In genomic region chr3:86087160-86087871, GRCh38 we compare ENCODE assay signal across 23 cellular contexts.
A peak's percentile ranks its signal among the peaks of the same experiment; 100 is the strongest.
DNase-seq lines count a peak whose midpoint lies in the region; ATAC-seq and TF ChIP-seq lines count a peak whose summit lies in the region.
"Had no signal": no experiment of that assay in that cellular context is flagged by ENCODE, and none has a peak within 500 bp of the region (broad histone marks: within the 10 kb centered on the region; RNA-seq: fewer than 3 reads in every experiment).

No MANE protein-coding gene starts in this region.

- POLR2A ChIA-PET in WTC11 (lab: Charles Lee), result no interaction called here

- TF ChIP-seq CTCF in SU-DHL-6 (IDR thresholded peaks at IDR 0.05; ENCODE audit: insufficient read depth, low read length, poor library complexity, severe bottlenecking), result no peak
- no peak for TF ChIP-seq CTCF in neural progenitor cell (IDR thresholded peaks at IDR 0.05)
- TF ChIP-seq CTCF in retinal pigment epithelial cell (conservative IDR thresholded peaks at IDR 0.05; ENCODE audit: low read depth, low read length), result no peak
- no peak for TF ChIP-seq CTCF in WTC11 (IDR thresholded peaks at IDR 0.05)

- H3K27ac Mint-ChIP-seq in neural progenitor cell, result peak overlapping the region; percentile 4
- no peak overlapping the region for H3K27ac Mint-ChIP-seq in WTC11
- H3K27ac Mint-ChIP-seq: CD14-positive monocyte; CD4-positive, alpha-beta T cell; CD8-positive, alpha-beta memory T cell had no signal

- H3K4me2 ChIP-seq in SU-DHL-6 (ENCODE audit: low read depth, low read length, poor library complexity, severe bottlenecking) (no peak overlapping the region), neural progenitor cell (no peak overlapping the region)
- H3K4me2 ChIP-seq: A549; BLaER1 treated with 17β-estradiol and CSF1 and Interleukin-3, amounts not matched to agents 10 nM and 100 nM had no signal

- H3K36me3 Mint-ChIP-seq in neural progenitor cell (peaks cover 2% of the 10 kb centered on the region), WTC11 (peaks cover 37% of the 10 kb centered on the region)
- H3K36me3 Mint-ChIP-seq: CD14-positive monocyte; CD8-positive, alpha-beta memory T cell had no signal

- peak; percentile 91 for ATAC-seq in left colon
- no peak for ATAC-seq in GM21528 (IDR thresholded peaks at IDR 0.05; ENCODE audit: low FRiP score, unreplicated experiment)
- ATAC-seq in activated CD4-positive, CD25-positive, alpha-beta regulatory T cell treated with anti-CD3 and anti-CD28 coated beads, Interleukin-2, amount 50 U/mL, for 24 hours, result no peak
- no peak for ATAC-seq in WTC11
- ATAC-seq: A549, GM12878 had no signal

- H3K9me3 Mint-ChIP-seq in neural progenitor cell (peaks cover 18% of the 10 kb centered on the region), WTC11 (peaks cover 44% of the 10 kb centered on the region)

- H3F3A ChIP-seq in SU-DHL-6 (ENCODE audit: insufficient read depth) (no peaks in the 10 kb centered on the region), neural progenitor cell (ENCODE audit: low read depth) (no peaks in the 10 kb centered on the region)

- DNase-seq in left colon, result peak in 1 of 2 donors; percentile 34
- no peak for DNase-seq in neural progenitor cell (ENCODE audit: low spot score)
- peak; percentile 16 for DNase-seq in retinal pigment epithelial cell (ENCODE audit: low read depth)
- no peak for DNase-seq in WTC11 (ENCODE audit: low spot score)
- DNase-seq in NCI-H1417 (lab: John Stamatoyannopoulos, UW), result no peak
- DNase-seq: 8988T; ACHN; AML-193; BE2C; CD4-positive, alpha-beta T cell; CD8-positive, alpha-beta memory T cell; DMS 273 treated with DMSO at 0.1 percent for 48 hours; DMS79; EL; GDM1 had no signal

- H3K27me3 Mint-ChIP-seq in neural progenitor cell (ENCODE audit: insufficient read depth, low read depth) (peaks cover 3% of the 10 kb centered on the region), WTC11 (ENCODE audit: low read depth) (no peaks in the 10 kb centered on the region)
- H3K27me3 Mint-ChIP-seq: CD4-positive, alpha-beta T cell; CD8-positive, alpha-beta memory T cell had no signal

- H3K4me1 Mint-ChIP-seq in neural progenitor cell, result peaks cover 8% of the 10 kb centered on the region
- peaks cover 15% of the 10 kb centered on the region for H3K4me1 Mint-ChIP-seq in WTC11
- H3K4me1 Mint-ChIP-seq: CD14-positive monocyte; CD8-positive, alpha-beta memory T cell had no signal

- H3K4me3 Mint-ChIP-seq in neural progenitor cell, result no peak overlapping the region
- H3K4me3 Mint-ChIP-seq in WTC11, result no peak overlapping the region
- H3K4me3 Mint-ChIP-seq: CD14-positive monocyte; CD4-positive, alpha-beta T cell; CD8-positive, alpha-beta memory T cell had no signal

- H3K9me3 ChIP-seq in SU-DHL-6 (ENCODE audit: insufficient read depth, low read length) (no peaks in the 10 kb centered on the region), neural progenitor cell (ENCODE audit: low read depth) (no peaks in the 10 kb centered on the region)
- H3K9me3 ChIP-seq: A549, BE2C, HAP-1 had no signal

- no peaks in the 10 kb centered on the region for H3K9me2 ChIP-seq in SU-DHL-6 (replicated peaks; ENCODE audit: insufficient read depth, low read length)

- no peaks in the 10 kb centered on the region for H3K27me3 ChIP-seq in SU-DHL-6 (ENCODE audit: low read length)
- H3K27me3 ChIP-seq in neural progenitor cell, result no peaks in the 10 kb centered on the region
- H3K27me3 ChIP-seq: BE2C; BLaER1 treated with 17β-estradiol and CSF1 and Interleukin-3, amounts not matched to agents 10 nM and 100 nM had no signal

- H2AFZ ChIP-seq in SU-DHL-6 (ENCODE audit: low read depth, low read length, severe bottlenecking) (peak overlapping the region; percentile 24), neural progenitor cell (replicated peaks) (no peak overlapping the region)

- H3K36me3 ChIP-seq in SU-DHL-6 (ENCODE audit: low read length) (no peaks in the 10 kb centered on the region), neural progenitor cell (no peaks in the 10 kb centered on the region)
- H3K36me3 ChIP-seq: BE2C; BLaER1 treated with 17β-estradiol and CSF1 and Interleukin-3, amounts not matched to agents 10 nM and 100 nM; HAP-1 had no signal

- intact Hi-C loops in left colon (cut with DNase I, micrococcal nuclease), result no loop called here

- no peaks in the 10 kb centered on the region for H3K79me2 ChIP-seq in SU-DHL-6 (ENCODE audit: insufficient read depth, low read length)
- no peaks in the 10 kb centered on the region for H3K79me2 ChIP-seq in neural progenitor cell (ENCODE audit: low read depth)

- H4K20me1 ChIP-seq in SU-DHL-6 (ENCODE audit: low read depth, low read length) (no peaks in the 10 kb centered on the region), neural progenitor cell (ENCODE audit: low read depth) (no peaks in the 10 kb centered on the region)
- H4K20me1 ChIP-seq: BLaER1 treated with 17β-estradiol and CSF1 and Interleukin-3, amounts not matched to agents 10 nM and 100 nM had no signal

- no peak overlapping the region for H3K9ac ChIP-seq in SU-DHL-6 (ENCODE audit: low read length)
- H3K9ac ChIP-seq in neural progenitor cell, result no peak overlapping the region
- H3K9ac ChIP-seq: BLaER1 treated with 17β-estradiol and CSF1 and Interleukin-3, amounts not matched to agents 10 nM and 100 nM had no signal

- no peaks in the 10 kb centered on the region for H3K4me1 ChIP-seq in neural progenitor cell
- H3K4me1 ChIP-seq: A549; BE2C; BLaER1 treated with 17β-estradiol and CSF1 and Interleukin-3, amounts not matched to agents 10 nM and 100 nM had no signal

- H3K27ac ChIP-seq in SU-DHL-6 (ENCODE audit: low read depth, low read length) (no peak overlapping the region), neural progenitor cell (no peak overlapping the region)
- H3K27ac ChIP-seq: A549; BLaER1 treated with 17β-estradiol and CSF1 and Interleukin-3, amounts not matched to agents 10 nM and 100 nM had no signal

- H3K4me3 ChIP-seq in SU-DHL-6 (ENCODE audit: insufficient read depth, low read length, poor library complexity, severe bottlenecking) (no peak overlapping the region), neural progenitor cell (no peak overlapping the region), retinal pigment epithelial cell (ENCODE audit: low read length) (no peak overlapping the region)
- H3K4me3 ChIP-seq: A549; BLaER1 treated with 17β-estradiol and CSF1 and Interleukin-3, amounts not matched to agents 10 nM and 100 nM; GM12878; HAP-1 had no signal

- CTCF ChIA-PET in WTC11 (lab: Charles Lee), result no interaction called here

TF ChIP-seq in WTC11, 78 proteins besides CTCF, POLR2A, EP300 and RAD21 (continues in another document):
- TF ChIP-seq USF1 (CRISPR knock-in tag; IDR thresholded peaks at IDR 0.05) (no peak), ARID4B (CRISPR knock-in tag; IDR thresholded peaks at IDR 0.05; ENCODE audit: borderline replicate concordance) (no peak), OVOL2 (CRISPR knock-in tag; IDR thresholded peaks at IDR 0.05; ENCODE audit: borderline replicate concordance) (no peak), ESRRA (CRISPR knock-in tag; IDR thresholded peaks at IDR 0.05; ENCODE audit: borderline replicate concordance) (no peak)
